21 cellular contexts compared by ENCODE assay signal in the genomic region with DNA sequence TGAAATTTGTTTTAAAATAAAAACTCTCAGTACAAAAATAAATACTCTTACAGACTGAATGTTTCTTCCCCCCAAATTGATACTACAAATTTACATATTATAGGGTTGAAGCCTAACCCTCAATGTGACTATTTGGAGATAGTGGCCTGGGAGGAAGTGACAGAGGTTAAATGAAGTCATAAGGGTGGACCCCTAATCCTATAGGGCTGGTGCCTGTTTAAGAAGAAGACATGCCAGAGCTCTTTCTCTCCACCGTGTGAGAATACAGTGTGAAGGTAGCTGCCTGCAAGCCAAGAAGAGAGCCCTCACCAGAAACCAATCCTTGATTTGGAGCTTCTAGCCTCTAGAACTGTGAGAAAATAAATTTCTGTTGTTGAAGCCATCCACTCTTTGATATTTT.
"Had no signal": no experiment of that assay in that cellular context is flagged by ENCODE, and none has a peak within 500 bp of the region (broad histone marks: within the 10 kb centered on the region; RNA-seq: fewer than 3 reads in every experiment).

No MANE protein-coding gene starts in this region.

- H3K27me3 Mint-ChIP-seq: activated naive CD4-positive, alpha-beta T cell treated with anti-CD3 and anti-CD28 coated beads, Interleukin-2, amount 50 U/mL, for 24 hours; stimulated activated naive CD8-positive, alpha-beta T cell treated with anti-CD3 and anti-CD28 coated beads, Interleukin-15, amount 100 ng/mL, for 72 hours had no signal

- ATAC-seq: body of pancreas; esophagus mucosa; pancreas; right cardiac atrium; stimulated activated effector memory CD8-positive, alpha-beta T cell treated with anti-CD3 and anti-CD28 coated beads, Interleukin-12 subunit alpha, Interleukin-12 subunit beta, amount 100 ng/mL, for 72 hours; stimulated activated naive CD8-positive, alpha-beta T cell treated with anti-CD3 and anti-CD28 coated beads, Interleukin-15, amount 100 ng/mL, for 72 hours had no signal

- H3K9me3 Mint-ChIP-seq: activated naive CD4-positive, alpha-beta T cell treated with anti-CD3 and anti-CD28 coated beads, Interleukin-2, amount 50 U/mL, for 24 hours; nephron; stimulated activated effector memory CD8-positive, alpha-beta T cell treated with anti-CD3 and anti-CD28 coated beads, Interleukin-12 subunit alpha, Interleukin-12 subunit beta, amount 100 ng/mL, for 72 hours; stimulated activated naive CD8-positive, alpha-beta T cell treated with anti-CD3 and anti-CD28 coated beads, Interleukin-15, amount 100 ng/mL, for 72 hours had no signal

- H3K36me3 Mint-ChIP-seq: stimulated activated effector memory CD8-positive, alpha-beta T cell treated with anti-CD3 and anti-CD28 coated beads, Interleukin-12 subunit alpha, Interleukin-12 subunit beta, amount 100 ng/mL, for 72 hours had no signal

- H3K4me1 ChIP-seq: body of pancreas, pancreas had no signal

- H3K27ac Mint-ChIP-seq: activated naive CD4-positive, alpha-beta T cell treated with anti-CD3 and anti-CD28 coated beads, Interleukin-2, amount 50 U/mL, for 24 hours; nephron; stimulated activated effector memory CD8-positive, alpha-beta T cell treated with anti-CD3 and anti-CD28 coated beads, Interleukin-12 subunit alpha, Interleukin-12 subunit beta, amount 100 ng/mL, for 72 hours had no signal

- H3K27me3 ChIP-seq: body of pancreas, cardiac muscle cell, pancreas, tibial artery had no signal

- DNase-seq: activated gamma-delta T cell treated with Interleukin-2 at 50 U/mL for 16 hours; activated T-cell treated with anti-CD3 and anti-CD28 coated beads, Interleukin-2, amount 50 U/mL, for 1 hour; anterior cingulate cortex; body of pancreas; glutamatergic neuron; hypothalamus; pancreas; right cardiac atrium; stimulated activated CD4-positive, alpha-beta T cell treated with anti-CD3 and anti-CD28 coated beads, Interleukin-1b, Interleukin-23, amount 100 ng/mL, for 48 hours; stimulated activated naive CD8-positive, alpha-beta T cell treated with anti-CD3 and anti-CD28 coated beads, Interleukin-15, amount 100 ng/mL, for 72 hours; T-helper 1 cell; T-helper 9 cell; tibial artery; WERI-Rb-1 had no signal

- H3K4me3 ChIP-seq: body of pancreas, cardiac muscle cell, pancreas, tibial artery had no signal

- H3K4me3 Mint-ChIP-seq: activated naive CD4-positive, alpha-beta T cell treated with anti-CD3 and anti-CD28 coated beads, Interleukin-2, amount 50 U/mL, for 24 hours; nephron; stimulated activated effector memory CD8-positive, alpha-beta T cell treated with anti-CD3 and anti-CD28 coated beads, Interleukin-12 subunit alpha, Interleukin-12 subunit beta, amount 100 ng/mL, for 72 hours; stimulated activated naive CD8-positive, alpha-beta T cell treated with anti-CD3 and anti-CD28 coated beads, Interleukin-15, amount 100 ng/mL, for 72 hours had no signal

- H3K27ac ChIP-seq: body of pancreas, cardiac muscle cell, pancreas, tibial artery, WERI-Rb-1 had no signal

- H3K9me3 ChIP-seq: body of pancreas, pancreas, tibial artery had no signal

- H3K4me1 Mint-ChIP-seq: stimulated activated naive CD8-positive, alpha-beta T cell treated with anti-CD3 and anti-CD28 coated beads, Interleukin-15, amount 100 ng/mL, for 72 hours had no signal

- H3K36me3 ChIP-seq: cardiac muscle cell, pancreas, tibial artery, WERI-Rb-1 had no signal

- FAIRE-seq: frontal cortex, islet of Langerhans, pancreas had no signal
